ENCODE assay signal across 31 cellular contexts in the genomic region with DNA sequence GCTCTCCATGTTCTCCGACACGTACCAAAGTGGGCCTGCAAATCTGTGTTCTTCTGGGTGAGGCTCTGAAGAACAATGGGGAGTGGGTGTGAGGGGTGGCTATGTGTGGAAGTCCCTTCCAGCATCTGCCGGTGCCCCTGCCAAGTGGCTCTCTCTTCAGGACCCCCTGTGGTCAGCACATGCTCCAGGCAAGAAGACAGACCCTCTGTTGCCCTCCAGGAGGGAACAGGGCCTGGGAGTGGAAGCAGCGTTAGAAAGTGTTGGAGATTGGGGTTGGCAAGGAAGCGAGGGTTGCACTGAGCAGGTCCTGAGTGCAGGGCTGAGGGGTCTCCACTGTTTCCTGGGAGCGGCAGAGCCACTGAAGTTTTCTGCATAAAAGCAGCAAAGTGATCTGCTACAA.
"Had no signal": no experiment of that assay in that cellular context is flagged by ENCODE, and none has a peak within 500 bp of the region (broad histone marks: within the 10 kb centered on the region; RNA-seq: fewer than 3 reads in every experiment).

No MANE protein-coding gene starts in this region.

- H3K36me3 Mint-ChIP-seq: naive B cell; naive thymus-derived CD8-positive, alpha-beta T cell; natural killer cell treated with Interleukin-12 subunit alpha and Interleukin-12 subunit beta and Interleukin-15 and Interleukin-18, amount 100 ng/mL, for 72 hours; neural progenitor cell; stimulated activated memory B cell treated with anti-CD40 and anti-IgM and Interleukin-4, amounts not matched to agents 10 μg/mL and 1 μg/mL and 100 μg/mL, for 72 hours; type B pancreatic cell had no signal

- H3K4me3 Mint-ChIP-seq: naive thymus-derived CD8-positive, alpha-beta T cell; natural killer cell treated with Interleukin-12 subunit alpha and Interleukin-12 subunit beta and Interleukin-15 and Interleukin-18, amount 100 ng/mL, for 72 hours; nephron progenitor cell; neural progenitor cell; stimulated activated memory B cell treated with anti-CD40 and anti-IgM and Interleukin-4, amounts not matched to agents 10 μg/mL and 1 μg/mL and 100 μg/mL, for 72 hours; stimulated activated naive CD8-positive, alpha-beta T cell treated with anti-CD3 and anti-CD28 coated beads, Interleukin-15, amount 100 ng/mL, for 72 hours; type B pancreatic cell had no signal

- H3K4me1 Mint-ChIP-seq: naive B cell; naive thymus-derived CD8-positive, alpha-beta T cell; neural progenitor cell; stimulated activated memory B cell treated with anti-CD40 and anti-IgM and Interleukin-4, amounts not matched to agents 10 μg/mL and 1 μg/mL and 100 μg/mL, for 72 hours; stimulated activated naive CD8-positive, alpha-beta T cell treated with anti-CD3 and anti-CD28 coated beads, Interleukin-15, amount 100 ng/mL, for 72 hours had no signal

- H3K27ac Mint-ChIP-seq: naive B cell; natural killer cell treated with Interleukin-12 subunit alpha and Interleukin-12 subunit beta and Interleukin-15 and Interleukin-18, amount 100 ng/mL, for 72 hours; nephron progenitor cell; neural progenitor cell; stimulated activated memory B cell treated with anti-CD40 and anti-IgM and Interleukin-4, amounts not matched to agents 10 μg/mL and 1 μg/mL and 100 μg/mL, for 72 hours; type B pancreatic cell had no signal

- H3K9me3 Mint-ChIP-seq: natural killer cell treated with Interleukin-12 subunit alpha and Interleukin-12 subunit beta and Interleukin-15 and Interleukin-18, amount 100 ng/mL, for 72 hours; nephron progenitor cell; neural progenitor cell had no signal

- H3K4me3 ChIP-seq: neural progenitor cell, pancreas, psoas muscle, right lobe of liver, skin epidermis, smooth muscle cell, spleen, suprapubic skin, testis, tibial artery, transverse colon, upper lobe of right lung, uterus had no signal

- H3K27ac ChIP-seq: neural progenitor cell, neutrophil, pancreas, psoas muscle, right lobe of liver, skin epidermis, spleen, suprapubic skin, testis, tibial artery, transverse colon, upper lobe of right lung, uterus had no signal

- DNase-seq: naive B cell; naive thymus-derived CD8-positive, alpha-beta T cell; nephron progenitor cell; nucleus accumbens; pancreas; psoas muscle; right cardiac atrium; right lobe of liver; spleen; stimulated activated CD4-positive, alpha-beta T cell treated with anti-CD3 and anti-CD28 coated beads, Interleukin-12 subunit alpha, Interleukin-12 subunit beta, amount 100 ng/mL, for 4 hours; stimulated activated CD4-positive, alpha-beta T cell treated with anti-CD3 and anti-CD28 coated beads, Interleukin-1b, Interleukin-23, amount 100 ng/mL, for 48 hours; stimulated activated CD4-positive, alpha-beta T cell treated with anti-CD3 and anti-CD28 coated beads, Interleukin-4, amount 100 ng/mL, for 1 hour; stimulated activated CD4-positive, alpha-beta T cell treated with anti-CD3 and anti-CD28 coated beads, Interleukin-4, amount 100 ng/mL, for 4 hours; stimulated activated CD8-positive, alpha-beta memory T cell treated with anti-CD3 and anti-CD28 coated beads, Interleukin-4, amount 100 ng/mL, for 48 hours; stimulated activated naive CD4-positive, alpha-beta T cell; stimulated activated naive CD8-positive, alpha-beta T cell treated with anti-CD3 and anti-CD28 coated beads, Interleukin-15, amount 100 ng/mL, for 72 hours; stimulated activated naive CD8-positive, alpha-beta T cell treated with anti-CD3 and anti-CD28 coated beads, Interleukin-15, Interleukin-2, amounts not matched to agents 100 U/mL and 50 U/mL, for 24 hours; substantia nigra; testis; tibial artery; transverse colon; upper lobe of right lung; uterus had no signal
